ENCODE assay signal across 1 cellular context in the genomic region with DNA sequence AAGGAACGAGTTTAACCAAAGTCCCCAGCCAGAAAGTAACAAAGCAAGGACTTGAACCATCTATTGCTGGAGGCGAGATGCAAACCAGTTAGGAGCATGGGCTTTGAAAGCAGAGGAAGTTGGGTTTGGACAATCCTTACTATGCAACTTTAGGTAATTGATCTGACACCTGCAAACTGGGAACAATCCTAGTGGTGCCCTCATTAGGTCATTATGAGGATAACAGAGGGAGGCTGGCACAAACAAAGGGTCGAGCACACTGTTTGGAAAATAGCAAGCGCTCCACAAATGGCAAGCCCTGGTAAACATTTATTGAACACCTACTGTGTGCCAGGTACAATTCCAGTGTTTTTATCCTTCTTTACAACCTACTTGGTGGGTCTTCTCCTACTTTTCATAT.
TF ChIP-seq lines count a peak whose summit lies in the region.

No MANE protein-coding gene starts in this region.

TF ChIP-seq in H1, 55 proteins besides CTCF, POLR2A, EP300 and RAD21:
- TF ChIP-seq MAX (IDR thresholded peaks at IDR 0.05) = no peak
- no peak for TF ChIP-seq KDM4A (IDR thresholded peaks at IDR 0.05; ENCODE audit: low read depth, low read length, severe bottlenecking)
- no peak for TF ChIP-seq CEBPB (IDR thresholded peaks at IDR 0.05; ENCODE audit: low read depth, low read length)
- no peak for TF ChIP-seq CREB1 (IDR thresholded peaks at IDR 0.05)
- no peak for TF ChIP-seq MAFK (IDR thresholded peaks at IDR 0.05; ENCODE audit: low read depth, low read length)
- no peak for TF ChIP-seq CHD1 (IDR thresholded peaks at IDR 0.05; ENCODE audit: low read depth, low read length)
- no peak for TF ChIP-seq SIRT6 (IDR thresholded peaks at IDR 0.05; ENCODE audit: low read length)
- no peak for TF ChIP-seq CBX5 (IDR thresholded peaks at IDR 0.05; ENCODE audit: low read depth, low read length)
- TF ChIP-seq NRF1 (IDR thresholded peaks at IDR 0.05; ENCODE audit: low read depth, low read length) = no peak
- no peak for TF ChIP-seq EZH2 (IDR thresholded peaks at IDR 0.05; ENCODE audit: low read depth, low read length, severe bottlenecking)
- no peak for TF ChIP-seq YY1 (IDR thresholded peaks at IDR 0.05; ENCODE audit: low read depth, low read length)
- TF ChIP-seq, protein P1, sequence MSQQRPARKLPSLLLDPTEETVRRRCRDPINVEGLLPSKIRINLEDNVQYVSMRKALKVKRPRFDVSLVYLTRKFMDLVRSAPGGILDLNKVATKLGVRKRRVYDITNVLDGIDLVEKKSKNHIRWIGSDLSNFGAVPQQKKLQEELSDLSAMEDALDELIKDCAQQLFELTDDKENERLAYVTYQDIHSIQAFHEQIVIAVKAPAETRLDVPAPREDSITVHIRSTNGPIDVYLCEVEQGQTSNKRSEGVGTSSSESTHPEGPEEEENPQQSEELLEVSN (IDR thresholded peaks at IDR 0.05) = no peak
- TF ChIP-seq RNF2 (IDR thresholded peaks at IDR 0.05; ENCODE audit: borderline replicate concordance, low read depth, low read length, missing control alignments, poor library complexity, severe bottlenecking) = no peak
- TF ChIP-seq HDAC6 (IDR thresholded peaks at IDR 0.05; ENCODE audit: low read depth, low read length) = no peak
- no peak for TF ChIP-seq GABPA (IDR thresholded peaks at IDR 0.05; ENCODE audit: borderline replicate concordance, insufficient read depth, low read length)
- TF ChIP-seq BRCA1 (IDR thresholded peaks at IDR 0.05; ENCODE audit: low read depth, low read length) = no peak
- TF ChIP-seq CHD7 (IDR thresholded peaks at IDR 0.05; ENCODE audit: insufficient replicate concordance, low read length) = no peak
